23 cellular contexts compared by ENCODE assay signal in the genomic region with DNA sequence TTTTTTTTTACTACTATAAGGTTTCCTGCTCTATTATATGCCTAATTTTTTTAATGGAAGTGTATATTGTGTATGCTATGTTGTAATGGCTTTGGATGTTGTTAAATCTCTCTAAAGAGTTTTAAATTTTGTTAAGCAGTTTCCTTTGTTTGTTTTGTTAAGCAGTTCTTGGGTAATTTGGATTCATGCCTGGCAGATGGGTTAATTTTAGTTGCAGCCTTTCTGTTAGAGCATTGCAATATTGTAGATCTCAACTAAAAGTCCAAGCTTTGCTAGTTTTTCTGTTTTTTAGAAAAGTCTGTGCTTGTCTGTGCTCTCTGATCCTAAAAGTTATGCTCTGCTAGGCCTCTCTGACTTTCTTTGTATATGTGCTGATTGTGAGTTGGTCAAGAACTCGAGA.
DNase-seq lines count a peak whose midpoint lies in the region; ATAC-seq and TF ChIP-seq lines count a peak whose summit lies in the region.
"Had no signal": no experiment of that assay in that cellular context is flagged by ENCODE, and none has a peak within 500 bp of the region (broad histone marks: within the 10 kb centered on the region; RNA-seq: fewer than 3 reads in every experiment).

No MANE protein-coding gene starts in this region.

- CTCF ChIA-PET in AG04450 (lab: Charles Lee): no interaction called here
- CTCF ChIA-PET in activated CD4-positive, alpha-beta memory T cell treated with anti-CD3 and anti-CD28 coated beads for 36 hours (lab: Charles Lee): no interaction called here

- DNase-seq in AG04450 (ENCODE audit: low read depth, low spot score) (peak; percentile 47), astrocyte of the spinal cord (ENCODE audit: low read depth, low spot score) (peak; percentile 38), hepatic stellate cell (ENCODE audit: low spot score) (peak; percentile 4), sigmoid colon (no peak)
- no peak for DNase-seq in activated CD4-positive, alpha-beta memory T cell treated with anti-CD3 and anti-CD28 coated beads for 36 hours
- DNase-seq in activated naive CD4-positive, alpha-beta T cell treated with anti-CD3 and anti-CD28 coated beads, Interleukin-2, amount 50 U/mL, for 72 hours (ENCODE audit: low spot score in 2 of 2): no peak
- DNase-seq: activated CD8-positive, alpha-beta T cell treated with anti-CD3 and anti-CD28 coated beads for 36 hours; activated naive CD8-positive, alpha-beta T cell treated with anti-CD3 and anti-CD28 coated beads, Interleukin-2, amount 10 ng/mL, durations not matched to agents 7 days and 5 days; AML-193; caudate nucleus; COR-L47; hippocampal formation; kidney; natural killer cell; SHP77 treated with DMSO at 0.1 percent for 48 hours; small intestine; stimulated activated CD4-positive, alpha-beta T cell treated with anti-CD3 and anti-CD28 coated beads, Interleukin-4, amount 100 ng/mL, for 4 hours; WERI-Rb-1 had no signal

- WGBS in sigmoid colon, 2 donors: 57 to 61% methylated on average over 1 of the region's 1 CpG

- H3K27ac ChIP-seq in AG04450 (ENCODE audit: low read depth, low read length) (no peak overlapping the region), HUES6 (ENCODE audit: low read depth, low read length) (peak overlapping the region; percentile 34; the same call in 1 of the 2 replicates), sigmoid colon (no peak overlapping the region)
- H3K27ac ChIP-seq: WERI-Rb-1 had no signal

- in situ Hi-C loops in astrocyte of the spinal cord (cut with HindIII; ENCODE audit: low sequenced_read_pairs): no loop called here

- no peak for TF ChIP-seq EP300 in sigmoid colon (IDR thresholded peaks at IDR 0.05)

- H3K36me3 Mint-ChIP-seq in activated CD4-positive, alpha-beta memory T cell treated with anti-CD3 and anti-CD28 coated beads for 36 hours: no peaks in the 10 kb centered on the region
- no peaks in the 10 kb centered on the region for H3K36me3 Mint-ChIP-seq in activated naive CD4-positive, alpha-beta T cell treated with anti-CD3 and anti-CD28 coated beads, Interleukin-2, amount 50 U/mL, for 72 hours
- H3K36me3 Mint-ChIP-seq: activated naive CD8-positive, alpha-beta T cell treated with anti-CD3 and anti-CD28 coated beads, Interleukin-2, amount 10 ng/mL, durations not matched to agents 7 days and 5 days; memory B cell; natural killer cell had no signal

- TF ChIP-seq CTCF in AG04450 (IDR thresholded peaks at IDR 0.05; ENCODE audit: low read depth, low read length) (no peak), astrocyte of the spinal cord (IDR thresholded peaks at IDR 0.05; ENCODE audit: low read depth, low read length) (no peak), sigmoid colon (IDR thresholded peaks at IDR 0.05) (no peak)

- H3K36me3 ChIP-seq in HUES6 (ENCODE audit: control insufficient read depth, insufficient read depth, low read length) (no peaks in the 10 kb centered on the region), sigmoid colon (no peaks in the 10 kb centered on the region)
- H3K36me3 ChIP-seq: WERI-Rb-1 had no signal

- intact Hi-C loops in activated CD4-positive, alpha-beta memory T cell treated with anti-CD3 and anti-CD28 coated beads for 36 hours (cut with micrococcal nuclease): no loop called here
- intact Hi-C loops in sigmoid colon (cut with DNase I): no loop called here

- H3K4me1 Mint-ChIP-seq in activated CD4-positive, alpha-beta memory T cell treated with anti-CD3 and anti-CD28 coated beads for 36 hours (ENCODE audit: low read depth): no peaks in the 10 kb centered on the region
- H3K4me1 Mint-ChIP-seq: activated naive CD8-positive, alpha-beta T cell treated with anti-CD3 and anti-CD28 coated beads, Interleukin-2, amount 10 ng/mL, durations not matched to agents 7 days and 5 days; memory B cell; natural killer cell had no signal

- H3K27me3 ChIP-seq in AG04450 (ENCODE audit: control insufficient read depth, insufficient read depth, low read length): no peaks in the 10 kb centered on the region
- no peaks in the 10 kb centered on the region for H3K27me3 ChIP-seq in HUES6 (ENCODE audit: control insufficient read depth, insufficient read depth, low read length)
- H3K27me3 ChIP-seq in sigmoid colon: no peaks in the 10 kb centered on the region

- H3K4me3 ChIP-seq in AG04450 (ENCODE audit: low read depth, low read length): no peak overlapping the region
- no peak overlapping the region for H3K4me3 ChIP-seq in HUES6 (ENCODE audit: low read depth, low read length)
- no peak overlapping the region for H3K4me3 ChIP-seq in astrocyte of the spinal cord (ENCODE audit: low read depth, low read length)
- no peak overlapping the region for H3K4me3 ChIP-seq in sigmoid colon

- H3K9me3 Mint-ChIP-seq in activated CD4-positive, alpha-beta memory T cell treated with anti-CD3 and anti-CD28 coated beads for 36 hours: peaks cover 2% of the 10 kb centered on the region
- H3K9me3 Mint-ChIP-seq in activated naive CD4-positive, alpha-beta T cell treated with anti-CD3 and anti-CD28 coated beads, Interleukin-2, amount 50 U/mL, for 72 hours: peaks cover 0 to 11% of the 10 kb centered on the region in 2 donors
- H3K9me3 Mint-ChIP-seq: activated T-helper 1 cell treated with anti-CD3 and anti-CD28 coated beads, Interleukin-12 subunit alpha, Interleukin-12 subunit beta, Interleukin-2, Interleukin-4 antibody, amounts not matched to agents 30 ng/mL and 10 ng/mL and 1 ng/mL, durations not matched to agents 14 hours and 24 hours and 36 hours; memory B cell had no signal

- ATAC-seq in activated naive CD4-positive, alpha-beta T cell treated with anti-CD3 and anti-CD28 coated beads, Interleukin-2, amount 50 U/mL, for 72 hours: no peak
- ATAC-seq: activated CD8-positive, alpha-beta T cell treated with anti-CD3 and anti-CD28 coated beads for 36 hours; esophagus mucosa; natural killer cell had no signal

- H3K4me1 ChIP-seq in HUES6 (ENCODE audit: control insufficient read depth, insufficient read depth, low read length) (peaks cover 6% of the 10 kb centered on the region), sigmoid colon (no peaks in the 10 kb centered on the region)

- H3K9me3 ChIP-seq in AG04450 (ENCODE audit: control insufficient read depth, insufficient read depth, low read length) (no peaks in the 10 kb centered on the region), HUES6 (ENCODE audit: control insufficient read depth, insufficient read depth, low read depth, low read length) (peaks cover 8% of the 10 kb centered on the region; the same call in 1 of the 2 replicates), sigmoid colon (no peaks in the 10 kb centered on the region)

- no peak overlapping the region for H3K4me3 Mint-ChIP-seq in activated CD4-positive, alpha-beta memory T cell treated with anti-CD3 and anti-CD28 coated beads for 36 hours
- H3K4me3 Mint-ChIP-seq: activated CD8-positive, alpha-beta T cell treated with anti-CD3 and anti-CD28 coated beads for 36 hours; activated naive CD8-positive, alpha-beta T cell treated with anti-CD3 and anti-CD28 coated beads, Interleukin-2, amount 10 ng/mL, durations not matched to agents 7 days and 5 days; activated T-helper 1 cell treated with anti-CD3 and anti-CD28 coated beads, Interleukin-12 subunit alpha, Interleukin-12 subunit beta, Interleukin-2, Interleukin-4 antibody, amounts not matched to agents 30 ng/mL and 10 ng/mL and 1 ng/mL, durations not matched to agents 14 hours and 24 hours and 36 hours; memory B cell; natural killer cell; T-helper 1 cell treated with Interleukin-12 subunit alpha and Interleukin-12 subunit beta and Interleukin-4 antibody, amounts not matched to agents 30 μg/mL and 1 μg/mL, for 36 hours had no signal

- H3K27me3 Mint-ChIP-seq in activated CD4-positive, alpha-beta memory T cell treated with anti-CD3 and anti-CD28 coated beads for 36 hours: no peaks in the 10 kb centered on the region
- H3K27me3 Mint-ChIP-seq: activated CD8-positive, alpha-beta T cell treated with anti-CD3 and anti-CD28 coated beads for 36 hours; activated naive CD8-positive, alpha-beta T cell treated with anti-CD3 and anti-CD28 coated beads, Interleukin-2, amount 10 ng/mL, durations not matched to agents 7 days and 5 days; memory B cell had no signal

- no peak overlapping the region for H3K9ac ChIP-seq in HUES6 (ENCODE audit: low read length)

- POLR2A ChIA-PET in AG04450 (lab: Yijun Ruan, JAX): interaction anchor here (0.6 to 0.9 kb wide), 2 partner anchors 154 to 326 kb away, joined by 3 read pairs; no protein-coding TSS in a partner anchor
- POLR2A ChIA-PET in activated CD4-positive, alpha-beta memory T cell treated with anti-CD3 and anti-CD28 coated beads for 36 hours (lab: Charles Lee): no interaction called here

- no peak overlapping the region for H3K27ac Mint-ChIP-seq in activated CD4-positive, alpha-beta memory T cell treated with anti-CD3 and anti-CD28 coated beads for 36 hours
- no peak overlapping the region for H3K27ac Mint-ChIP-seq in activated naive CD4-positive, alpha-beta T cell treated with anti-CD3 and anti-CD28 coated beads, Interleukin-2, amount 50 U/mL, for 72 hours
- H3K27ac Mint-ChIP-seq: activated CD8-positive, alpha-beta T cell treated with anti-CD3 and anti-CD28 coated beads for 36 hours; activated naive CD8-positive, alpha-beta T cell treated with anti-CD3 and anti-CD28 coated beads, Interleukin-2, amount 10 ng/mL, durations not matched to agents 7 days and 5 days; activated T-helper 1 cell treated with anti-CD3 and anti-CD28 coated beads, Interleukin-12 subunit alpha, Interleukin-12 subunit beta, Interleukin-2, Interleukin-4 antibody, amounts not matched to agents 30 ng/mL and 10 ng/mL and 1 ng/mL, durations not matched to agents 14 hours and 24 hours and 36 hours; memory B cell; natural killer cell; T-helper 1 cell treated with Interleukin-12 subunit alpha and Interleukin-12 subunit beta and Interleukin-4 antibody, amounts not matched to agents 30 μg/mL and 1 μg/mL, for 36 hours had no signal

- no peak for TF ChIP-seq POLR2A in sigmoid colon (IDR thresholded peaks at IDR 0.05)

Comparison
In these comparisons a context has a peak if more than half of its experiments do, and no peak if none do; other contexts are left out.
1. DNase-seq: peak in AG04450 (single experiment), astrocyte of the spinal cord (single experiment) and hepatic stellate cell (single experiment); none in activated CD4-positive, alpha-beta memory T cell treated with anti-CD3 and anti-CD28 coated beads for 36 hours (single experiment), activated naive CD4-positive, alpha-beta T cell treated with anti-CD3 and anti-CD28 coated beads, Interleukin-2, amount 50 U/mL, for 72 hours (0 of 2) and sigmoid colon (single experiment).